ENCODE assay signal across 8 cellular contexts in the genomic region with DNA sequence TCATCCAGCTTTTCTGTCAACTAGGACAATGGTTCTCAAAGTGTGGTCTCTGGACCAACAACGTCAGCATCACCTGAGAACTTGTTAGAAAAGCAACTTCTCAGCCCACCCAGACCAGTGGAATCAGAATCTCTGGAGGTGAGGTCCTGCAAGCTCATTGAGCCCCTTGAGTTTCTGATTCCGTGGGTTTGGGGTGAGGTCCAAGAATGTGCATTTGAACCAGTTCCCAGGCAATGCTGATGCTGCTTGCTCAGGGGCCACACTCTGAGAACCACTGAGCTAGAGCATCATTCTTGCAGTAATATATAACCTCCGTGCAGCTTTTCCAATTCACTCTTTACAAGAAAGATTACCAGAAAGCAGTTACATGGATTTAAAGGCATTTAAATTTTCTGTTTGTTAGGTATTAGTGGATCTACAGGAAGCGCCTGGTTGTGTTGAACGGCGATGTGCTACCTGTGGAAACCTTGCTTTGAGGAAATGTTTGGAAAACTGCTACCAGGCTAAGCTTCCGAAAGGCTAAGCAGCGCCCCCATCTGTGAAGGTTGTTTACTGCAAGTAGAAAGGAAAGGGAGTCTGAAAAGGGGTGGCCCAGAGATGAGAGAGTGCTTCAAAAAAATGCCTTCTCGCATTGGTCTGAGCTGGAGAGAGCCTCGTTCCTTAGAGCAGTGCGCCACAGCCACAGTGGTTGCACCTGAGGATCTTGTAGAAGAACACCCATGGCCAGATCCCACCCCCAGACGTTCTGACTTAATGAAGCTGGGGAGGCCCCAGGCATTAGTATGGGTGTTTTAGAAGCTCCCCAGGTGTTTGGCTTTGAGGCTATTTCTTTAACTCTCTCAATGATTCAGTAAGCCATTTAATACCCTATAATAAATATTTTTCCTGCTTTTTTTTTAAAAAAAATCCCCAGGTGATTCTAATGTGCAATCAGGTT. TPM values are rescaled to one million over a fixed set of nuclear protein-coding genes. Genes with fewer than 3 reads are reported as not detected.
DNase-seq lines count a peak whose midpoint lies in the region; ATAC-seq and TF ChIP-seq lines count a peak whose summit lies in the region.

No MANE protein-coding gene starts in this region.

- TF ChIP-seq CTCF in brain (conservative IDR thresholded peaks at IDR 0.05) (peak; percentile 53 to 61), testis (IDR thresholded peaks at IDR 0.05) (peak; percentile 34 to 72 (median 67))

- no peaks in the 10 kb centered on the region for H3K9me3 Mint-ChIP-seq in brain

- H3K4me3 ChIP-seq in H7 (ENCODE audit: insufficient read depth, low read depth, low read length) = no peak overlapping the region
- H3K4me3 ChIP-seq in testis = no peak overlapping the region

- no peaks in the 10 kb centered on the region for H3K4me1 ChIP-seq in testis

- TF ChIP-seq POLR2A in testis (IDR thresholded peaks at IDR 0.05) = no peak

- H3K4me1 Mint-ChIP-seq in brain = peaks cover 40% of the 10 kb centered on the region

- DNase-seq in COR-L47 (lab: John Stamatoyannopoulos, UW) (peak; percentile 9), H7 (peak; percentile 74), RKO (ENCODE audit: low spot score) (peak; percentile 24), kidney glomerular epithelial cell (lab: John Stamatoyannopoulos, UW) (peak; percentile 27), testis (peak; percentile 62)

- H3K27ac ChIP-seq in testis = no peak overlapping the region

- peaks cover 3% of the 10 kb centered on the region for H3K27me3 Mint-ChIP-seq in brain

- H3K36me3 ChIP-seq in H7 (replicated peaks; ENCODE audit: control insufficient read depth, insufficient read depth, low read length) (no peaks in the 10 kb centered on the region), testis (ENCODE audit: low read depth, missing control alignments) (no peaks in the 10 kb centered on the region)

- H3K9me3 ChIP-seq in testis = no peaks in the 10 kb centered on the region

- no peak for ATAC-seq in GM21576 (IDR thresholded peaks at IDR 0.05; ENCODE audit: unreplicated experiment)
- ATAC-seq in GM19023 (IDR thresholded peaks at IDR 0.05; ENCODE audit: unreplicated experiment) = no peak

- no peaks in the 10 kb centered on the region for H3K27me3 ChIP-seq in H7 (ENCODE audit: control insufficient read depth, insufficient read depth, low read length)
- H3K27me3 ChIP-seq in testis = no peaks in the 10 kb centered on the region

- intact Hi-C loops in testis (cut with DNase I; ENCODE audit: low total_unique reads) = no loop called here

- H3K4me3 Mint-ChIP-seq in brain = no peak overlapping the region

- WGBS in testis, 2 donors = 71 to 79% methylated on average over 11 to 12 of the region's 12 CpGs

- H3K36me3 Mint-ChIP-seq in brain = peaks cover 44% of the 10 kb centered on the region

- H3K27ac Mint-ChIP-seq in brain = no peak overlapping the region

RNA-seq across cellular contexts. Expression of gene RLBP1, which starts 50.0 kb away (rescaled TPM):
- 0.15 TPM in 1 of 2 replicates, not detected in the other for total RNA-seq in H7 (2014; rRNA removed; shearing (Covaris generic))
- polyA plus RNA-seq in brain (ENCODE audit: insufficient read depth, low read depth, low replicate concordance) (1.1 TPM), testis (ENCODE audit: insufficient read depth, low read depth, low replicate concordance) (1.1 TPM)
- under 1 TPM; 0.31 to 0.93 TPM for total RNA-seq in testis

Comparison
In these comparisons a context has a peak if more than half of its experiments do, and no peak if none do; other contexts are left out.
1. DNase-seq: peak in every context shown above with its lines; median percentile 74 in H7; 62 in testis; 27 in kidney glomerular epithelial cell; 24 in RKO; 9 in COR-L47.